In genomic region chr20:12954254-12954653, GRCh38 we compare ENCODE assay signal across 1 cellular context. TPM values are rescaled to one million over a fixed set of nuclear protein-coding genes. Genes with fewer than 3 reads are reported as not detected.
"Had no signal": no experiment of that assay in that cellular context is flagged by ENCODE, and none has a peak within 500 bp of the region (broad histone marks: within the 10 kb centered on the region; RNA-seq: fewer than 3 reads in every experiment).

No MANE protein-coding gene starts in this region.

RNA-seq across cellular contexts. Expression of gene SPTLC3, which starts 54.5 kb away (rescaled TPM):
- total RNA-seq: G401 had no signal
